Comparison of ENCODE assay signal across 13 cellular contexts in the genomic region with DNA sequence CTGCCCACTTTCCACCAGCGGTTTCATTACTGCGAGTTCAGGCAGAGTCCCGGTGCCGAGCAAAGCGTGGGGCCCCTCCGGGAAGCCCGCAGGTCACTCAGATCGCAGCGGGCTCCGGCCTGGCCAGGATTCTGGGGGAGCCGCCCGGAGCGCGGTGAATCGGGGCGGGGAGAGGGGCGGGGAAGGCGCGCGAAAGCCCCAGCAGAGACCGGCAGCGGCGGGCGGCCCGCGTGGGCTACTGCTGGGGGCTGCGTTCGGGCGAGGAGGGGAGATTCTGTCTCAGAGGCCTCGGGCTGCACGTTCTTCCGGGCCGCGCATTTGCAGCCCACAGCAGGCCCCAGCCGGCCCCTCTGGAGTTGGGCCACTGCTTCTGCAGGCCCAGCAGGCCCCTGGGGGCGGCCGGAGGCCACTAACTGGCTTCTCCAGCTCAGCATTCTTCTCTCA.
A peak's percentile ranks its signal among the peaks of the same experiment; 100 is the strongest.
DNase-seq lines count a peak whose midpoint lies in the region; ATAC-seq, FAIRE-seq and TF ChIP-seq lines count a peak whose summit lies in the region.
"Had no signal": no experiment of that assay in that cellular context is flagged by ENCODE, and none has a peak within 500 bp of the region (broad histone marks: within the 10 kb centered on the region; RNA-seq: fewer than 3 reads in every experiment).

No MANE protein-coding gene starts in this region.

- in situ Hi-C loops in brain microvascular endothelial cell (cut with HindIII; ENCODE audit: low pct_ligation_motif_present, low sequenced_read_pairs), result no loop called here

- CTCF ChIA-PET in Calu3 (lab: Charles Lee), result interaction anchor here (0.7 kb wide), 1 partner anchor 155 kb away, joined by 4 read pairs; no protein-coding TSS in a partner anchor

- TF ChIP-seq POLR2A in H54 (IDR thresholded peaks at IDR 0.05; ENCODE audit: low read depth, low read length), result no peak
- TF ChIP-seq POLR2A in erythroblast (IDR thresholded peaks at IDR 0.05; ENCODE audit: low read length), result no peak

- H3K4me3 Mint-ChIP-seq in Calu3 (ENCODE audit: low read depth, unreplicated experiment), result peak overlapping the region; percentile 48
- H3K4me3 Mint-ChIP-seq: activated naive CD4-positive, alpha-beta T cell treated with anti-CD3 and anti-CD28 coated beads, Interleukin-2, amount 50 U/mL, for 24 hours had no signal

- intact Hi-C loops in Calu3 (cut with micrococcal nuclease; ENCODE audit: unreplicated experiment), result no loop called here

- ATAC-seq in HG02938 (IDR thresholded peaks at IDR 0.05; ENCODE audit: unreplicated experiment) (no peak), GM21786 (IDR thresholded peaks at IDR 0.05; ENCODE audit: unreplicated experiment) (no peak)

- no peaks in the 10 kb centered on the region for H3K9me3 Mint-ChIP-seq in Calu3 (ENCODE audit: low read depth, unreplicated experiment)
- H3K9me3 Mint-ChIP-seq: activated naive CD4-positive, alpha-beta T cell treated with anti-CD3 and anti-CD28 coated beads, Interleukin-2, amount 50 U/mL, for 24 hours; neural crest cell had no signal

- H3K9ac ChIP-seq in iPS-20b (ENCODE audit: low read depth, low read length) (no peak overlapping the region; the same call in 1 of the 2 replicates), rectal smooth muscle tissue (ENCODE audit: low read length) (peak overlapping the region; percentile 25)

- BruUV-seq in Calu3 (replicated peaks; lab: Mats Ljungman, UMichigan), result no TSS peak

- H3K4me1 ChIP-seq in iPS-20b (ENCODE audit: insufficient read depth, low read length), result peaks cover 11% of the 10 kb centered on the region; the same call in 1 of the 2 replicates
- peaks cover 5% of the 10 kb centered on the region for H3K4me1 ChIP-seq in rectal smooth muscle tissue (ENCODE audit: control insufficient read depth, insufficient read depth, low read length)

- H3K4me1 Mint-ChIP-seq in Calu3 (ENCODE audit: low read depth, unreplicated experiment), result no peaks in the 10 kb centered on the region

- H3K27ac ChIP-seq in brain microvascular endothelial cell (no peak overlapping the region), iPS-20b (ENCODE audit: low read length) (no peak overlapping the region), rectal smooth muscle tissue (ENCODE audit: low read depth, low read length) (no peak overlapping the region)

- H3K36me3 ChIP-seq in brain microvascular endothelial cell (replicated peaks) (no peaks in the 10 kb centered on the region), iPS-20b (ENCODE audit: insufficient read depth, low read depth, low read length) (no peaks in the 10 kb centered on the region), rectal smooth muscle tissue (ENCODE audit: control insufficient read depth, insufficient read depth, low read length) (no peaks in the 10 kb centered on the region)

- H3K9me3 ChIP-seq in iPS-20b (ENCODE audit: insufficient read depth, low read depth, low read length), result no peaks in the 10 kb centered on the region

- peak overlapping the region; percentile 39 for H3K27ac Mint-ChIP-seq in Calu3 (ENCODE audit: unreplicated experiment)
- H3K27ac Mint-ChIP-seq: activated naive CD4-positive, alpha-beta T cell treated with anti-CD3 and anti-CD28 coated beads, Interleukin-2, amount 50 U/mL, for 24 hours had no signal

- DNase-seq in Calu3 (no peak), brain microvascular endothelial cell (no peak), H54 (ENCODE audit: insufficient read length, low spot score) (no peak), erythroblast (lab: John Stamatoyannopoulos, UW) (no peak)
- DNase-seq: activated CD4-positive, CD25-positive, alpha-beta regulatory T cell; foreskin melanocyte had no signal

- H3K27me3 ChIP-seq in brain microvascular endothelial cell (replicated peaks) (no peaks in the 10 kb centered on the region), iPS-20b (ENCODE audit: insufficient read depth, low read length) (no peaks in the 10 kb centered on the region), rectal smooth muscle tissue (ENCODE audit: control insufficient read depth, insufficient read depth, low read length) (no peaks in the 10 kb centered on the region)

- peaks cover 41% of the 10 kb centered on the region for H3K27me3 Mint-ChIP-seq in Calu3 (ENCODE audit: unreplicated experiment)

- peaks cover 25% of the 10 kb centered on the region for H3K36me3 Mint-ChIP-seq in Calu3 (ENCODE audit: insufficient read depth, unreplicated experiment)
- H3K36me3 Mint-ChIP-seq: activated naive CD4-positive, alpha-beta T cell treated with anti-CD3 and anti-CD28 coated beads, Interleukin-2, amount 50 U/mL, for 24 hours had no signal

- no peak for TF ChIP-seq CTCF in Calu3 (IDR thresholded peaks at IDR 0.05; ENCODE audit: unreplicated experiment)
- TF ChIP-seq CTCF in brain microvascular endothelial cell (IDR thresholded peaks at IDR 0.05; ENCODE audit: low read depth, low read length, missing control alignments), result no peak

- FAIRE-seq in H54 (lab: Jason Lieb, UNC), result no peak
- FAIRE-seq: RCC 7860 had no signal

- peak overlapping the region; percentile 30 for H3K4me3 ChIP-seq in brain microvascular endothelial cell (ENCODE audit: low read depth, low read length)
- H3K4me3 ChIP-seq in iPS-20b (ENCODE audit: low read length), result peak overlapping the region; percentile 8; the same call in 1 of the 2 replicates
- peak overlapping the region; percentile 41 for H3K4me3 ChIP-seq in rectal smooth muscle tissue (ENCODE audit: low read length)
